Comparison of ENCODE assay signal across 19 cellular contexts in genomic region chr7:123003539-123004126, GRCh38. TPM values are rescaled to one million over a fixed set of nuclear protein-coding genes. Genes with fewer than 3 reads are reported as not detected.
DNase-seq lines count a peak whose midpoint lies in the region; ATAC-seq and TF ChIP-seq lines count a peak whose summit lies in the region.
"Had no signal": no experiment of that assay in that cellular context is flagged by ENCODE, and none has a peak within 500 bp of the region (broad histone marks: within the 10 kb centered on the region; RNA-seq: fewer than 3 reads in every experiment).

No MANE protein-coding gene starts in this region.

- CTCF ChIA-PET in CD8-positive, alpha-beta T cell (lab: Charles Lee) = no interaction called here

- ATAC-seq in GM18873 (IDR thresholded peaks at IDR 0.05; ENCODE audit: low FRiP score, unreplicated experiment) = no peak
- ATAC-seq in CD8-positive, alpha-beta T cell = no peak
- ATAC-seq: Right ventricle myocardium inferior had no signal

- H3K27me3 Mint-ChIP-seq in CD8-positive, alpha-beta T cell (ENCODE audit: low read depth) = no peaks in the 10 kb centered on the region
- H3K27me3 Mint-ChIP-seq: CD8-positive, alpha-beta memory T cell had no signal

- TF ChIP-seq CTCF in CD8-positive, alpha-beta T cell (IDR thresholded peaks at IDR 0.05) = no peak

- no peaks in the 10 kb centered on the region for H3K4me1 ChIP-seq in CD8-positive, alpha-beta T cell (ENCODE audit: insufficient read depth, low read length)
- H3K4me1 ChIP-seq: Peyer's patch had no signal

- DNase-seq in SKM-1 treated with dmso at 0.1 percent for 144 hours (lab: John Stamatoyannopoulos, UW; ENCODE audit: unreplicated experiment) (peak; percentile 12), SKM-1 (lab: John Stamatoyannopoulos, UW; ENCODE audit: unreplicated experiment) (no peak), dermis blood vessel endothelial cell (peak; percentile 7), left kidney (ENCODE audit: low read depth, low spot score) (peak; percentile 1), AG20443 (ENCODE audit: low spot score) (no peak)
- no peak for DNase-seq in stimulated activated CD4-positive, alpha-beta T cell treated with anti-CD3 and anti-CD28 coated beads, Interleukin-4, amount 100 ng/mL, for 1 hour
- no peak for DNase-seq in CD8-positive, alpha-beta T cell
- DNase-seq: 8988T; CD8-positive, alpha-beta memory T cell; DND-41; NCI-H1092; NCI-H2081 treated with DMSO at 0.1 percent for 48 hours; NCI-H510A treated with DMSO at 0.1 percent for 48 hours; Peyer's patch had no signal

- intact Hi-C loops in CD8-positive, alpha-beta T cell (cut with DNase I, micrococcal nuclease) = no loop called here

- H3K36me3 Mint-ChIP-seq in CD8-positive, alpha-beta T cell = no peaks in the 10 kb centered on the region
- H3K36me3 Mint-ChIP-seq: CD8-positive, alpha-beta memory T cell had no signal

- H3K4me3 ChIP-seq in CD8-positive, alpha-beta T cell (ENCODE audit: low read depth, low read length) = no peak overlapping the region
- H3K4me3 ChIP-seq: BLaER1, Peyer's patch, SK-N-MC had no signal

- H3K9me3 ChIP-seq in CD8-positive, alpha-beta T cell (ENCODE audit: low read length) = no peaks in the 10 kb centered on the region
- H3K9me3 ChIP-seq: BLaER1, Peyer's patch had no signal

- H3K4me1 Mint-ChIP-seq in CD8-positive, alpha-beta T cell (ENCODE audit: low read depth) = no peaks in the 10 kb centered on the region
- H3K4me1 Mint-ChIP-seq: CD8-positive, alpha-beta memory T cell had no signal

- POLR2A ChIA-PET in CD8-positive, alpha-beta T cell (lab: Charles Lee) = interaction anchor here (1.0 kb wide), 1 partner anchor 33 kb away, joined by 3 read pairs; no protein-coding TSS in a partner anchor

- H3K27ac Mint-ChIP-seq in CD8-positive, alpha-beta T cell = no peak overlapping the region
- H3K27ac Mint-ChIP-seq: CD8-positive, alpha-beta memory T cell had no signal

- H3K4me3 Mint-ChIP-seq in CD8-positive, alpha-beta T cell = no peak overlapping the region
- H3K4me3 Mint-ChIP-seq: CD8-positive, alpha-beta memory T cell had no signal

- H3K9me3 Mint-ChIP-seq in CD8-positive, alpha-beta T cell = peaks cover 5% of the 10 kb centered on the region

- no peak overlapping the region for H3K27ac ChIP-seq in CD8-positive, alpha-beta T cell (ENCODE audit: low read depth, low read length)
- H3K27ac ChIP-seq: BLaER1, Peyer's patch, SK-N-MC had no signal

- H3K27me3 ChIP-seq in CD8-positive, alpha-beta T cell (ENCODE audit: insufficient read depth, low read length) = no peaks in the 10 kb centered on the region
- H3K27me3 ChIP-seq: BLaER1, Peyer's patch had no signal

- no peaks in the 10 kb centered on the region for H3K36me3 ChIP-seq in CD8-positive, alpha-beta T cell (ENCODE audit: insufficient read depth, low read length)
- H3K36me3 ChIP-seq: BLaER1, Peyer's patch had no signal

RNA-seq across cellular contexts. Expression of gene TAS2R16, which starts 8.1 kb away (rescaled TPM):
- total RNA-seq in dermis blood vessel endothelial cell = not detected in 2 replicates
- total RNA-seq in CD8-positive, alpha-beta T cell = not detected
- total RNA-seq: CD8-positive, alpha-beta memory T cell; H4; Peyer's patch; Right ventricle myocardium inferior had no signal

Comparison
In these comparisons a context has a peak if more than half of its experiments do, and no peak if none do; other contexts are left out.
1. DNase-seq: peak in SKM-1 treated with dmso at 0.1 percent for 144 hours (single experiment), dermis blood vessel endothelial cell (single experiment) and left kidney (single experiment); none in SKM-1 (single experiment), stimulated activated CD4-positive, alpha-beta T cell treated with anti-CD3 and anti-CD28 coated beads, Interleukin-4, amount 100 ng/mL, for 1 hour (single experiment), AG20443 (single experiment) and CD8-positive, alpha-beta T cell (0 of 7).